Comparison of ENCODE assay signal across 24 cellular contexts in genomic region chr19:23098286-23098685, GRCh38. TPM values are rescaled to one million over a fixed set of nuclear protein-coding genes. Genes with fewer than 3 reads are reported as not detected.
"Had no signal": no experiment of that assay in that cellular context is flagged by ENCODE, and none has a peak within 500 bp of the region (broad histone marks: within the 10 kb centered on the region; RNA-seq: fewer than 3 reads in every experiment).

No MANE protein-coding gene starts in this region.

- ATAC-seq: effector memory CD8-positive, alpha-beta T cell; esophagus mucosa; foreskin keratinocyte; gastrocnemius medialis; gastroesophageal sphincter; heart left ventricle; heart right ventricle had no signal

- H3K4me3 ChIP-seq: colonic mucosa, coronary artery, dorsolateral prefrontal cortex, esophagus muscularis mucosa, esophagus squamous epithelium, gastrocnemius medialis, gastroesophageal sphincter, heart left ventricle, heart right ventricle had no signal

- H3K27ac Mint-ChIP-seq: dendritic cell treated with granulocyte-macrophage colony-stimulating factor and Interleukin-4, amounts not matched to agents 40 ng/mL and 50 ng/mL, for 4 days; effector memory CD8-positive, alpha-beta T cell; endodermal cell had no signal

- H3K4me3 Mint-ChIP-seq: dendritic cell treated with granulocyte-macrophage colony-stimulating factor and Interleukin-4, amounts not matched to agents 40 ng/mL and 50 ng/mL, for 4 days; effector memory CD8-positive, alpha-beta T cell; endodermal cell had no signal

- H3K27me3 ChIP-seq: colonic mucosa, dorsolateral prefrontal cortex, esophagus muscularis mucosa, esophagus squamous epithelium, foreskin keratinocyte, gastrocnemius medialis, gastroesophageal sphincter, heart left ventricle, heart right ventricle had no signal

- H3K9me3 ChIP-seq: colonic mucosa, gastrocnemius medialis, gastroesophageal sphincter had no signal

- H3K36me3 ChIP-seq: colonic mucosa, esophagus muscularis mucosa, gastrocnemius medialis, gastroesophageal sphincter, heart left ventricle had no signal

- H3K27ac ChIP-seq: colonic mucosa, coronary artery, dorsolateral prefrontal cortex, epithelial cell of prostate, esophagus muscularis mucosa, esophagus squamous epithelium, foreskin keratinocyte, gastrocnemius medialis, gastroesophageal sphincter, heart left ventricle, heart right ventricle had no signal

- H3K27me3 Mint-ChIP-seq: dendritic cell treated with granulocyte-macrophage colony-stimulating factor and Interleukin-4, amounts not matched to agents 40 ng/mL and 50 ng/mL, for 4 days; effector memory CD8-positive, alpha-beta T cell had no signal

- H3K4me1 Mint-ChIP-seq: endodermal cell had no signal

- DNase-seq: colonic mucosa; cortex of kidney; dermis blood vessel endothelial cell; dorsolateral prefrontal cortex; effector CD4-positive, alpha-beta T cell; effector CD8-positive, alpha-beta T cell; effector memory CD4-positive, alpha-beta T cell; effector memory CD8-positive, alpha-beta T cell; endodermal cell; esophagus squamous epithelium; foreskin fibroblast; foreskin melanocyte; gastrocnemius medialis; glutamatergic neuron; head of caudate nucleus; heart left ventricle; heart right ventricle had no signal

- H3K4me1 ChIP-seq: colonic mucosa, esophagus muscularis mucosa, esophagus squamous epithelium, foreskin keratinocyte, gastrocnemius medialis, gastroesophageal sphincter, heart left ventricle, heart right ventricle had no signal

RNA-seq across cellular contexts. Expression of gene ZNF730, which starts 18.5 kb away (rescaled TPM):
- total RNA-seq: esophagus squamous epithelium, gastrocnemius medialis had no signal
- polyA plus RNA-seq: heart left ventricle had no signal
